1 cellular context compared by ENCODE assay signal in genomic region chr1:223714849-223715709, GRCh38.
TF ChIP-seq lines count a peak whose summit lies in the region.

No MANE protein-coding gene starts in this region.

TF ChIP-seq in K562, 482 proteins besides CTCF, POLR2A, EP300 and RAD21 (continued from another document and continues in another):
- no peak for TF ChIP-seq USF1 (CRISPR knock-in tag; IDR thresholded peaks at IDR 0.05)
- 0 out of 2 replicates have a peak, but pooled peaks have one; percentile 45 for TF ChIP-seq NFRKB (IDR thresholded peaks at IDR 0.05; ENCODE audit: low read depth)
- TF ChIP-seq ZBED1 (IDR thresholded peaks at IDR 0.05), result no peak
- TF ChIP-seq CHD1 (IDR thresholded peaks at IDR 0.05; ENCODE audit: low read length), result peak; percentile 50
- peak; percentile 51; the same call in 1 of the 2 replicates for TF ChIP-seq CXXC5 (CRISPR knock-in tag; IDR thresholded peaks at IDR 0.05)
- TF ChIP-seq ZNF280A (IDR thresholded peaks at IDR 0.05; ENCODE audit: low read depth, partially characterized antibody), result no peak
- no peak for TF ChIP-seq HCFC1 (IDR thresholded peaks at IDR 0.05; ENCODE audit: low read depth, low read length)
- TF ChIP-seq ATF3 (IDR thresholded peaks at IDR 0.05), result peak; percentile 84
- TF ChIP-seq ATF3 (CRISPR knock-in tag; conservative IDR thresholded peaks at IDR 0.05), result no peak
- TF ChIP-seq DNMT1 (IDR thresholded peaks at IDR 0.05), result no peak
- no peak for TF ChIP-seq SIN3B (IDR thresholded peaks at IDR 0.05; ENCODE audit: low read depth)
- no peak for TF ChIP-seq GTF2A2 (tag; IDR thresholded peaks at IDR 0.05)
- no peak for TF ChIP-seq TRIM25 (IDR thresholded peaks at IDR 0.05; ENCODE audit: borderline replicate concordance)
- no peak for TF ChIP-seq ZNF134 (CRISPR knock-in tag; conservative IDR thresholded peaks at IDR 0.05)
- 0 out of 4 replicates have a peak, but pooled peaks of 1 of the 2 experiments have one; percentile 23 for TF ChIP-seq TEAD1 (CRISPR knock-in tag; IDR thresholded peaks at IDR 0.05)
- no peak for TF ChIP-seq EZH2 (IDR thresholded peaks at IDR 0.05; ENCODE audit: borderline replicate concordance, low read depth, low read length)
- TF ChIP-seq RAD51 (IDR thresholded peaks at IDR 0.05; ENCODE audit: borderline replicate concordance, low read depth), result no peak
- TF ChIP-seq YBX1 (IDR thresholded peaks at IDR 0.05), result no peak
- no peak for TF ChIP-seq HMGXB4 (CRISPR knock-in tag; IDR thresholded peaks at IDR 0.05)
- no peak for TF ChIP-seq HNRNPUL1 (IDR thresholded peaks at IDR 0.05; ENCODE audit: low read length)
- peak; percentile 15; the same call in 1 of the 2 replicates for TF ChIP-seq PML (IDR thresholded peaks at IDR 0.05; ENCODE audit: low read length)
- peak in 1 of 2 experiments; percentile 31; a peak in 1 of 4 replicates for TF ChIP-seq ETV6 (IDR thresholded peaks at IDR 0.05; ENCODE audit: borderline replicate concordance in 1 of 2, low read depth in 2 of 2, low read length in 1 of 2)
- TF ChIP-seq ETV6 (CRISPR knock-in tag; IDR thresholded peaks at IDR 0.05; ENCODE audit: borderline replicate concordance), result peak; percentile 68; the same call in 1 of the 2 replicates
- no peak for TF ChIP-seq PURB (CRISPR knock-in tag; IDR thresholded peaks at IDR 0.05; ENCODE audit: low read depth)
- no peak for TF ChIP-seq HDAC3 (IDR thresholded peaks at IDR 0.05; ENCODE audit: borderline replicate concordance, partially characterized antibody)
- TF ChIP-seq ARID3B (CRISPR knock-in tag; IDR thresholded peaks at IDR 0.05; ENCODE audit: borderline replicate concordance), result no peak
- TF ChIP-seq ZBTB7A (IDR thresholded peaks at IDR 0.05; ENCODE audit: borderline replicate concordance, control insufficient read depth, low read depth, low read length), result peak; percentile 55; the same call in 1 of the 2 replicates
- no peak for TF ChIP-seq PCBP2 (IDR thresholded peaks at IDR 0.05; ENCODE audit: low read depth, low read length, poor library complexity, severe bottlenecking)
- 0 out of 2 replicates have a peak, but pooled peaks have one; percentile 22 for TF ChIP-seq PYGO2 (tag; IDR thresholded peaks at IDR 0.05)
- TF ChIP-seq DPF2 (IDR thresholded peaks at IDR 0.05), result peak; percentile 88
- TF ChIP-seq E2F1 (CRISPR knock-in tag; IDR thresholded peaks at IDR 0.05), result peak; percentile 29; the same call in 1 of the 2 replicates
- TF ChIP-seq FOXA1 (IDR thresholded peaks at IDR 0.05; ENCODE audit: borderline replicate concordance), result no peak
- TF ChIP-seq ZEB2 (IDR thresholded peaks at IDR 0.05), result peak; percentile 13; the same call in 1 of the 2 replicates
- peak; percentile 48 to 85; a peak in 3 of 4 replicates for TF ChIP-seq MAZ (CRISPR knock-in tag; conservative IDR thresholded peaks at IDR 0.05 in 1 of 2, IDR thresholded peaks at IDR 0.05 in 1 of 2)
- peak; percentile 97 for TF ChIP-seq FOSL1 (tag; conservative IDR thresholded peaks at IDR 0.05)
- no peak for TF ChIP-seq STAG1 (CRISPR knock-in tag; IDR thresholded peaks at IDR 0.05; ENCODE audit: borderline replicate concordance)
- TF ChIP-seq ZNF398 (CRISPR knock-in tag; IDR thresholded peaks at IDR 0.05), result no peak
- no peak for TF ChIP-seq E2F5 (CRISPR knock-in tag; IDR thresholded peaks at IDR 0.05)
- peak; percentile 81 for TF ChIP-seq CEBPG (CRISPR knock-in tag; IDR thresholded peaks at IDR 0.05)
- peak; percentile 89 to 92 for TF ChIP-seq CEBPG (tag; conservative IDR thresholded peaks at IDR 0.05 in 1 of 2, IDR thresholded peaks at IDR 0.05 in 1 of 2)
- no peak for TF ChIP-seq ZNF146 (CRISPR knock-in tag; IDR thresholded peaks at IDR 0.05; ENCODE audit: unreplicated experiment)
- TF ChIP-seq ATF7 (IDR thresholded peaks at IDR 0.05), result peak; percentile 22; the same call in 1 of the 2 replicates
- TF ChIP-seq CGGBP1 (CRISPR knock-in tag; IDR thresholded peaks at IDR 0.05), result no peak
- TF ChIP-seq FOXK2 (conservative IDR thresholded peaks at IDR 0.05 in 1 of 2, IDR thresholded peaks at IDR 0.05 in 1 of 2; ENCODE audit: low read depth in 2 of 2), result 0 out of 4 replicates have a peak, but pooled peaks have one; percentile 20 to 23
- peak; percentile 76; the same call in 1 of the 2 replicates for TF ChIP-seq JUN (IDR thresholded peaks at IDR 0.05; ENCODE audit: borderline replicate concordance, low read depth, low read length)
- no peak for TF ChIP-seq JUN (CRISPR knock-in tag; IDR thresholded peaks at IDR 0.05; ENCODE audit: borderline replicate concordance)
- no peak for TF ChIP-seq IRF2 (CRISPR knock-in tag; IDR thresholded peaks at IDR 0.05)
- TF ChIP-seq RBM34 (IDR thresholded peaks at IDR 0.05; ENCODE audit: borderline replicate concordance, insufficient read depth, low read length), result no peak
- TF ChIP-seq ZBTB33 (CRISPR knock-in tag; IDR thresholded peaks at IDR 0.05), result peak; percentile 90
- no peak for TF ChIP-seq SMC3 (conservative IDR thresholded peaks at IDR 0.05; ENCODE audit: insufficient read depth, low read depth, low read length)
- TF ChIP-seq KLF6 (CRISPR knock-in tag; IDR thresholded peaks at IDR 0.05; ENCODE audit: borderline replicate concordance), result no peak
- TF ChIP-seq TFAP4 (CRISPR knock-in tag; IDR thresholded peaks at IDR 0.05; ENCODE audit: borderline replicate concordance), result 0 out of 2 replicates have a peak, but pooled peaks have one; percentile 23
